In the genomic region with DNA sequence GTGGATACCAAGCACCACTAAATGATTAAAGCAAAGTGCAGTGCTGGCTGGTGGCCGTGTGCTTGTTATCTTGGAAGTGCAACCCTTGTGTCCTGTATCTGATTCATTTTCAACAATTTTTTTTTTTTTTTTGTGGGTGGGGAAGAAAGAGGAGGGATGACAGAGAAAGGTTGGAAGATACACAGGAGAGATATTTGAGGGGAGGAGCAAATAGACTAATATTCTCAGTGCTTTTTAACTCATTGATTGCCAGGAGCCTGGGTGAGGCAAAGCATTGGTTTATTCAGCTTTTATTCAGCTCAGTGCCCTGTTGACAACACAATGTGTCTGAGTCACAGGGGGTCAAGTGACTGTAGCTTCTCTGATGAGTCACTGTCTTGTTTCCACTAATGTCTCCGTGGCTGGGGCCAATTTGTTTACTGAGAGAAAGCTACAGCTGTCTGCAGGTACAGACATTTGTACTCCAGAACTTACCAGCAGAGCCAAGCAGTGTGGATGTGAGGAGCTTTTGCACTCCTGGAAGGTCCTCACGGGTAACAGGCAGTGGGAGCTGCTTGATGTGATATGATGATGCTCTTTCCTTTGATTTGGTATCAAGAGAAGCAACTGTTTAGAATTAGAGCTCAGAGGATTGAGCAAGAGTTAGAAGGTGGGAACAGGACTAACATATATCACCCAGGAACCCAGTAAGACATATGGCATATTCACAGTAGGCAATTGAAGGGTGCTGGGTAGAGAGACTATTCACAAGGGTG, we compare ENCODE assay signal across 9 cellular contexts. TPM values are rescaled to one million over a fixed set of nuclear protein-coding genes. Genes with fewer than 3 reads are reported as not detected.
DNase-seq lines count a peak whose midpoint lies in the region; ATAC-seq, FAIRE-seq and TF ChIP-seq lines count a peak whose summit lies in the region.
"Had no signal": no experiment of that assay in that cellular context is flagged by ENCODE, and none has a peak within 500 bp of the region (broad histone marks: within the 10 kb centered on the region; RNA-seq: fewer than 3 reads in every experiment).

No MANE protein-coding gene starts in this region.

- H3K9me3 ChIP-seq in mammary epithelial cell (replicated peaks; ENCODE audit: insufficient read depth, low read length), result no peaks in the 10 kb centered on the region

- H3K4me3 ChIP-seq in mammary epithelial cell (replicated peaks in 1 of 3; ENCODE audit: insufficient read depth in 1 of 3, low read depth in 2 of 3, low read length in 3 of 3), result no peak overlapping the region

- H3K36me3 ChIP-seq in mammary epithelial cell (ENCODE audit: insufficient read depth, low read length), result no peaks in the 10 kb centered on the region

- peak; percentile 84 for ATAC-seq in GM18499 (IDR thresholded peaks at IDR 0.05; ENCODE audit: insufficient read depth, unreplicated experiment)
- peak; percentile 92 for ATAC-seq in HG02763 (IDR thresholded peaks at IDR 0.05; ENCODE audit: unreplicated experiment)
- peak; percentile 44 for ATAC-seq in omental fat pad (ENCODE audit: low FRiP score)

- FAIRE-seq in D721Med (lab: Jason Lieb, UNC), result no peak

- H3K4me1 ChIP-seq in mammary epithelial cell (ENCODE audit: insufficient read depth, low read length), result peaks cover 15% of the 10 kb centered on the region

- no TSS peak for BruUV-seq in mammary epithelial cell (replicated peaks; lab: Mats Ljungman, UMichigan)

- no peaks in the 10 kb centered on the region for H3K79me2 ChIP-seq in mammary epithelial cell (ENCODE audit: insufficient read depth, low read length)

- peak overlapping the region; percentile 56 for H3K4me2 ChIP-seq in mammary epithelial cell (ENCODE audit: insufficient read depth, low read depth, low read length)

- DNase-seq in RKO (ENCODE audit: low spot score) (peak; percentile 69), mammary epithelial cell (peak; percentile 90), omental fat pad (ENCODE audit: low spot score) (peak; percentile 24), D721Med (ENCODE audit: insufficient read length, low spot score) (no peak), HuH-7 (ENCODE audit: low spot score) (no peak), KG1 (lab: John Stamatoyannopoulos, UW) (no peak)
- DNase-seq: left cardiac atrium had no signal

- dilution Hi-C loops in mammary epithelial cell (cut with HindIII; ENCODE audit: low sequenced_read_pairs), result no loop called here

- 1% methylated on average over 3 of the region's 3 CpGs for WGBS in mammary epithelial cell (ENCODE audit: low coverage, missing lambda C conversion rate)

- H4K20me1 ChIP-seq in mammary epithelial cell (ENCODE audit: insufficient read depth, low read length), result no peaks in the 10 kb centered on the region

- H3K9ac ChIP-seq in mammary epithelial cell (ENCODE audit: insufficient read depth, low read length), result no peak overlapping the region

- CTCF ChIA-PET in mammary epithelial cell (lab: Charles Lee; ENCODE audit: low non-redundant PET), result interaction anchor here (0.7 kb wide), 1 partner anchor 507 kb away, joined by 21 read pairs; no protein-coding TSS in a partner anchor

- H2AFZ ChIP-seq in mammary epithelial cell (ENCODE audit: low read depth, low read length), result peak overlapping the region; percentile 18

- in situ Hi-C loops in mammary epithelial cell (cut with MboI; ENCODE audit: low sequenced_read_pairs in 2 of 2), result no loop called here

- no peaks in the 10 kb centered on the region for H3K27me3 ChIP-seq in mammary epithelial cell (ENCODE audit: insufficient read depth, low read length)

- intact Hi-C loops in mammary epithelial cell (cut with micrococcal nuclease), result no loop called here

- no peak overlapping the region for H3K27ac ChIP-seq in mammary epithelial cell (ENCODE audit: insufficient read depth, low read depth, low read length)

- TF ChIP-seq CTCF in mammary epithelial cell (conservative IDR thresholded peaks at IDR 0.05 in 1 of 2, IDR thresholded peaks at IDR 0.05 in 1 of 2; ENCODE audit: extremely low read depth in 1 of 2, insufficient read depth in 1 of 2, low read depth in 1 of 2, low read length in 2 of 2), result no peak
- TF ChIP-seq CTCF in omental fat pad (IDR thresholded peaks at IDR 0.05), result no peak
- TF ChIP-seq CTCF in D721Med (IDR thresholded peaks at IDR 0.05; ENCODE audit: insufficient read depth, missing control alignments), result no peak

RNA-seq across cellular contexts. Expression of gene DNM3, which starts 23.6 kb away (rescaled TPM):
- 1 to 10 TPM; 3.0 to 6.4 TPM for total RNA-seq in mammary epithelial cell
- polyA plus RNA-seq in mammary epithelial cell, result 3.1 TPM
- polyA minus RNA-seq in mammary epithelial cell, result 8.0 TPM
- total RNA-seq in omental fat pad, result 10 to 100 TPM in 1 of 4 donors, 1 to 10 TPM in 3; 2.9 to 15.8 (median 5.5) TPM

RNA-seq across cellular contexts. Expression of gene METTL13, which starts 36.2 kb away (rescaled TPM):
- 10 to 100 TPM; 21.5 to 31.6 TPM for total RNA-seq in mammary epithelial cell
- 39.8 TPM for polyA plus RNA-seq in mammary epithelial cell
- polyA minus RNA-seq in mammary epithelial cell, result 69.8 TPM
- total RNA-seq in omental fat pad, result 10 to 100 TPM; 21.3 to 29.2 (median 23.5) TPM

Comparison
In these comparisons a context has a peak if more than half of its experiments do, and no peak if none do; other contexts are left out.
1. DNase-seq: peak in RKO (single experiment), mammary epithelial cell (single experiment) and omental fat pad (single experiment); none in D721Med (single experiment), HuH-7 (single experiment) and KG1 (single experiment).
2. Peak in every context shown above with its lines, with median percentiles within 50 percentile points of each other: ATAC-seq.